Comparison of ENCODE assay signal across 7 cellular contexts in the genomic region with DNA sequence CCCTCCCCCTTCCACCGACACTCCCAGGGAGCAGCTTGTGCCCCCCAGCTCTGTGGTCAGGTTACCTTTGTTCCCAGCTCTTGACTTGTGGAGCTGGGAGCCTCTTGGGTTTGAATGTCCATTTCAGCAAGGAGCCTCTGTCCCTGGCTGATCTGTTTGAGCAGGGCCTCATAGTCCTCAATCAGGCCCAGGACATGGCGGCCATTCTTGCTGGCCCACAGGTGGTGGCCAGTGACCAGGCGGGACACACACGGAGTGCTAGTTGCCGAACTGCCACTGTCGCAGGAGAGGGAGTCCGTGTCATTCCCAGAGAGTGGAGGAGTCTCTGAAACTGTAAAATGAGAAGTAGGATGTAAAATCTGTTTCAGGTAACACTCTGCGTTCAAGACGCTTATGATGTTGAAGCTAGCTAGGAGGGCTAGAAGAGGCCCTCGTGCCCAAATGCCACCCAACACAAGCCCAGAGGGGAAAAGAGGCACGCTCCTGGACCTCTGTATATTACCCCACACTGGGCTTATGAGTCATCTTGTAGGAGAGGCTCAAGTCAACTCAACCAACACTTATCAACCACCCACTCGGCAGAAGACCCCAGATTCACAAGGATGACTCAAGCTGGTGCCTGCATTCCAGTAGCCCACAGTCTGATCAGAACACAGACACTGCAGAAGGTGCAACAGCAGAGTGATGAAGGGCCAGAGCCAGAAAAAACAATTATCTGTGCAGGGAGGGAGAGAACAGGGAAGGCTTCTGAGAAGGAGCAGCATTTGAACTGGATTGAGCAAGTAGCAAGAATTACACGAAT.
DNase-seq lines count a peak whose midpoint lies in the region; ATAC-seq and TF ChIP-seq lines count a peak whose summit lies in the region.

No MANE protein-coding gene starts in this region.

- no peak overlapping the region for H3K27ac ChIP-seq in GM23338 (ENCODE audit: low read depth)

- H3K27me3 ChIP-seq in GM23338 (ENCODE audit: insufficient read depth), result no peaks in the 10 kb centered on the region
- no peaks in the 10 kb centered on the region for H3K27me3 ChIP-seq in skeletal muscle satellite cell (ENCODE audit: control insufficient read depth, insufficient read depth, low read length)

- TF ChIP-seq CTCF in GM23338 (conservative IDR thresholded peaks at IDR 0.05; ENCODE audit: low read depth in 2 of 2), result no peak
- no peak for TF ChIP-seq CTCF in epithelial cell of proximal tubule (conservative IDR thresholded peaks at IDR 0.05; ENCODE audit: low read depth, low read length)

- no peaks in the 10 kb centered on the region; the same call in 2 of the 3 replicates for H3K4me1 Mint-ChIP-seq in GM23338

- no peak overlapping the region for H2AFZ ChIP-seq in GM23338

- no peak overlapping the region for H3K4me3 Mint-ChIP-seq in GM23338

- H3F3A ChIP-seq in GM23338 (replicated peaks; ENCODE audit: low read depth), result no peaks in the 10 kb centered on the region

- DNase-seq in GM23338 (ENCODE audit: low spot score) (no peak), RPMI7951 (ENCODE audit: low read depth) (peak; percentile 99), epithelial cell of proximal tubule (ENCODE audit: low read depth) (peak; percentile 74)

- no peaks in the 10 kb centered on the region for H3K79me2 ChIP-seq in GM23338 (replicated peaks; ENCODE audit: insufficient read depth)

- H3K9ac ChIP-seq in skeletal muscle satellite cell (ENCODE audit: low read depth, low read length), result peak overlapping the region; percentile 13

- peaks cover 26% of the 10 kb centered on the region for H3K36me3 ChIP-seq in GM23338 (ENCODE audit: insufficient read depth)
- peaks cover 63% of the 10 kb centered on the region for H3K36me3 ChIP-seq in skeletal muscle satellite cell (ENCODE audit: insufficient read depth, low read length)

- H3K36me3 Mint-ChIP-seq in GM23338 (ENCODE audit: low read depth), result peaks cover 56% of the 10 kb centered on the region

- no peaks in the 10 kb centered on the region for H3K9me3 Mint-ChIP-seq in GM23338

- peaks cover 6% of the 10 kb centered on the region for H3K27me3 Mint-ChIP-seq in GM23338 (ENCODE audit: insufficient read depth, low read depth, poor library complexity)

- peak overlapping the region; percentile 65 for H3K27ac Mint-ChIP-seq in GM23338

- H3K4me2 ChIP-seq in GM23338 (no peak overlapping the region), skeletal muscle satellite cell (ENCODE audit: low read length) (peak overlapping the region; percentile 1)

- H4K20me1 ChIP-seq in GM23338 (replicated peaks; ENCODE audit: insufficient read depth), result peaks cover 4% of the 10 kb centered on the region; the same call in 1 of the 2 replicates

- H3K4me3 ChIP-seq in GM23338 (no peak overlapping the region), epithelial cell of proximal tubule (ENCODE audit: low read depth, low read length) (no peak overlapping the region), skeletal muscle satellite cell (ENCODE audit: low read length) (peak overlapping the region; percentile 5)

- no peaks in the 10 kb centered on the region for H3K9me2 ChIP-seq in GM23338 (ENCODE audit: insufficient read depth)

- ATAC-seq in GM23338 (no peak), GM19463 (IDR thresholded peaks at IDR 0.05; ENCODE audit: unreplicated experiment) (no peak), GM18868 (IDR thresholded peaks at IDR 0.05; ENCODE audit: unreplicated experiment) (no peak), HG03342 (IDR thresholded peaks at IDR 0.05; ENCODE audit: unreplicated experiment) (no peak)

- no peaks in the 10 kb centered on the region for H3K9me3 ChIP-seq in skeletal muscle satellite cell (replicated peaks; ENCODE audit: low read length)

- H3K4me1 ChIP-seq in GM23338 (ENCODE audit: insufficient read depth), result no peaks in the 10 kb centered on the region
- peaks cover 60% of the 10 kb centered on the region for H3K4me1 ChIP-seq in skeletal muscle satellite cell (ENCODE audit: control insufficient read depth, insufficient read depth, low read length)

TF ChIP-seq in GM23338, 12 proteins besides CTCF, POLR2A, EP300 and RAD21 (continues in another document):
- TF ChIP-seq EZH2 (IDR thresholded peaks at IDR 0.05; ENCODE audit: low read depth, unreplicated experiment), result no peak
- no peak for TF ChIP-seq JUNB (IDR thresholded peaks at IDR 0.05; ENCODE audit: unreplicated experiment)
- no peak for TF ChIP-seq ZNF331 (CRISPR knock-in tag; IDR thresholded peaks at IDR 0.05; ENCODE audit: low read depth)
- TF ChIP-seq, protein P1, sequence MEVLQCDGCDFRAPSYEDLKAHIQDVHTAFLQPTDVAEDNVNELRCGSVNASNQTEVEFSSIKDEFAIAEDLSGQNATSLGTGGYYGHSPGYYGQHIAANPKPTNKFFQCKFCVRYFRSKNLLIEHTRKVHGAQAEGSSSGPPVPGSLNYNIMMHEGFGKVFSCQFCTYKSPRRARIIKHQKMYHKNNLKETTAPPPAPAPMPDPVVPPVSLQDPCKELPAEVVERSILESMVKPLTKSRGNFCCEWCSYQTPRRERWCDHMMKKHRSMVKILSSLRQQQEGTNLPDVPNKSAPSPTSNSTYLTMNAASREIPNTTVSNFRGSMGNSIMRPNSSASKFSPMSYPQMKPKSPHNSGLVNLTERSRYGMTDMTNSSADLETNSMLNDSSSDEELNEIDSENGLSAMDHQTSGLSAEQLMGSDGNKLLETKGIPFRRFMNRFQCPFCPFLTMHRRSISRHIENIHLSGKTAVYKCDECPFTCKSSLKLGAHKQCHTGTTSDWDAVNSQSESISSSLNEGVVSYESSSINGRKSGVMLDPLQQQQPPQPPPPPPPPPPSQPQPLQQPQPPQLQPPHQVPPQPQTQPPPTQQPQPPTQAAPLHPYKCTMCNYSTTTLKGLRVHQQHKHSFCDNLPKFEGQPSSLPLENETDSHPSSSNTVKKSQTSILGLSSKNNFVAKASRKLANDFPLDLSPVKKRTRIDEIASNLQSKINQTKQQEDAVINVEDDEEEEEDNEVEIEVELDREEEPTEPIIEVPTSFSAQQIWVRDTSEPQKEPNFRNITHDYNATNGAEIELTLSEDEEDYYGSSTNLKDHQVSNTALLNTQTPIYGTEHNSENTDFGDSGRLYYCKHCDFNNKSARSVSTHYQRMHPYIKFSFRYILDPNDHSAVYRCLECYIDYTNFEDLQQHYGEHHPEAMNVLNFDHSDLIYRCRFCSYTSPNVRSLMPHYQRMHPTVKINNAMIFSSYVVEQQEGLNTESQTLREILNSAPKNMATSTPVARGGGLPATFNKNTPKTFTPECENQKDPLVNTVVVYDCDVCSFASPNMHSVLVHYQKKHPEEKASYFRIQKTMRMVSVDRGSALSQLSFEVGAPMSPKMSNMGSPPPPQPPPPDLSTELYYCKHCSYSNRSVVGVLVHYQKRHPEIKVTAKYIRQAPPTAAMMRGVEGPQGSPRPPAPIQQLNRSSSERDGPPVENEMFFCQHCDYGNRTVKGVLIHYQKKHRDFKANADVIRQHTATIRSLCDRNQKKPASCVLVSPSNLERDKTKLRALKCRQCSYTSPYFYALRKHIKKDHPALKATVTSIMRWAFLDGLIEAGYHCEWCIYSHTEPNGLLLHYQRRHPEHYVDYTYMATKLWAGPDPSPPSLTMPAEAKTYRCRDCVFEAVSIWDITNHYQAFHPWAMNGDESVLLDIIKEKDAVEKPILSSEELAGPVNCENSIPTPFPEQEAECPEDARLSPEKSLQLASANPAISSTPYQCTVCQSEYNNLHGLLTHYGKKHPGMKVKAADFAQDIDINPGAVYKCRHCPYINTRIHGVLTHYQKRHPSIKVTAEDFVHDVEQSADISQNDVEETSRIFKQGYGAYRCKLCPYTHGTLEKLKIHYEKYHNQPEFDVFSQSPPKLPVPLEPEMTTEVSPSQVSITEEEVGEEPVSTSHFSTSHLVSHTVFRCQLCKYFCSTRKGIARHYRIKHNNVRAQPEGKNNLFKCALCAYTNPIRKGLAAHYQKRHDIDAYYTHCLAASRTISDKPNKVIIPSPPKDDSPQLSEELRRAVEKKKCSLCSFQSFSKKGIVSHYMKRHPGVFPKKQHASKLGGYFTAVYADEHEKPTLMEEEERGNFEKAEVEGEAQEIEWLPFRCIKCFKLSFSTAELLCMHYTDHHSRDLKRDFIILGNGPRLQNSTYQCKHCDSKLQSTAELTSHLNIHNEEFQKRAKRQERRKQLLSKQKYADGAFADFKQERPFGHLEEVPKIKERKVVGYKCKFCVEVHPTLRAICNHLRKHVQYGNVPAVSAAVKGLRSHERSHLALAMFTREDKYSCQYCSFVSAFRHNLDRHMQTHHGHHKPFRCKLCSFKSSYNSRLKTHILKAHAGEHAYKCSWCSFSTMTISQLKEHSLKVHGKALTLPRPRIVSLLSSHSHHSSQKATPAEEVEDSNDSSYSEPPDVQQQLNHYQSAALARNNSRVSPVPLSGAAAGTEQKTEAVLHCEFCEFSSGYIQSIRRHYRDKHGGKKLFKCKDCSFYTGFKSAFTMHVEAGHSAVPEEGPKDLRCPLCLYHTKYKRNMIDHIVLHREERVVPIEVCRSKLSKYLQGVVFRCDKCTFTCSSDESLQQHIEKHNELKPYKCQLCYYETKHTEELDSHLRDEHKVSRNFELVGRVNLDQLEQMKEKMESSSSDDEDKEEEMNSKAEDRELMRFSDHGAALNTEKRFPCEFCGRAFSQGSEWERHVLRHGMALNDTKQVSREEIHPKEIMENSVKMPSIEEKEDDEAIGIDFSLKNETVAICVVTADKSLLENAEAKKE (CRISPR knock-in tag; IDR thresholded peaks at IDR 0.05), result no peak
- TF ChIP-seq, protein P2, sequence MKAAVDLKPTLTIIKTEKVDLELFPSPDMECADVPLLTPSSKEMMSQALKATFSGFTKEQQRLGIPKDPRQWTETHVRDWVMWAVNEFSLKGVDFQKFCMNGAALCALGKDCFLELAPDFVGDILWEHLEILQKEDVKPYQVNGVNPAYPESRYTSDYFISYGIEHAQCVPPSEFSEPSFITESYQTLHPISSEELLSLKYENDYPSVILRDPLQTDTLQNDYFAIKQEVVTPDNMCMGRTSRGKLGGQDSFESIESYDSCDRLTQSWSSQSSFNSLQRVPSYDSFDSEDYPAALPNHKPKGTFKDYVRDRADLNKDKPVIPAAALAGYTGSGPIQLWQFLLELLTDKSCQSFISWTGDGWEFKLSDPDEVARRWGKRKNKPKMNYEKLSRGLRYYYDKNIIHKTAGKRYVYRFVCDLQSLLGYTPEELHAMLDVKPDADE (IDR thresholded peaks at IDR 0.05), result no peak
- no peak for TF ChIP-seq CREB1 (CRISPR knock-in tag; IDR thresholded peaks at IDR 0.05; ENCODE audit: low read depth)
- no peak for TF ChIP-seq POLR2AphosphoS5 (IDR thresholded peaks at IDR 0.05; ENCODE audit: low read depth)
- no peak for TF ChIP-seq ZNF114 (CRISPR knock-in tag; IDR thresholded peaks at IDR 0.05)
